In the genomic region with DNA sequence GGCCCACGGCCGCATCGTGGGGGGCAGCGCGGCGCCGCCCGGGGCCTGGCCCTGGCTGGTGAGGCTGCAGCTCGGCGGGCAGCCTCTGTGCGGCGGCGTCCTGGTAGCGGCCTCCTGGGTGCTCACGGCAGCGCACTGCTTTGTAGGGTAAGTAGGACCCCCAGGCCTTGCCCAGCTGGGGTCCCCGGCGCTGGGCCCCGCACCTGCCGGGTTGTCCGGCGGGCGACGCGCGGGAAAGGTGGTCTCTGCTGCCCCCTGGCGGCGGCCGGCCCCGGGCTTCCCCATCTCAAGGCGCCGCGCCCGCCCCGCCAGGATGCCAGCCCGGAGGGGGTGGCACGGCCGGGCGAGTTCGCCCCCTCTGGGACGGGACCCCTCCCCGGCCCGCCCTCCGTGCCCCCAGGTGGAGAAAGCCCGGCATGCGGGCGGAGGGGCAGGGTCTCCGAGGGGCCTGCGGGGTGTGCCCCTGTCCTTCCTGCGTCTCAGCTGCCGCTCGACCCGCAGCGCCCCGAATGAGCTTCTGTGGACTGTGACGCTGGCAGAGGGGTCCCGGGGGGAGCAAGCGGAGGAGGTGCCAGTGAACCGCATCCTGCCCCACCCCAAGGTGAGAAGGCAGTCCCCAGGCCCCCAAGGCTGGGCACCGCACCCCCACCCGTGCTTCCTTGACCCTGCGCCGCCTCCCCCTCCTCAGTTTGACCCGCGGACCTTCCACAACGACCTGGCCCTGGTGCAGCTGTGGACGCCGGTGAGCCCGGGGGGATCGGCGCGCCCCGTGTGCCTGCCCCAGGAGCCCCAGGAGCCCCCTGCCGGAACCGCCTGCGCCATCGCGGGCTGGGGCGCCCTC, we compare ENCODE assay signal across 8 cellular contexts. TPM values are rescaled to one million over a fixed set of nuclear protein-coding genes. Genes with fewer than 3 reads are reported as not detected.
A peak's percentile ranks its signal among the peaks of the same experiment; 100 is the strongest.
DNase-seq lines count a peak whose midpoint lies in the region; ATAC-seq and TF ChIP-seq lines count a peak whose summit lies in the region.

No MANE protein-coding gene starts in this region.

- no peak overlapping the region for H3K4me3 Mint-ChIP-seq in activated naive CD8-positive, alpha-beta T cell treated with anti-CD3 and anti-CD28 coated beads for 36 hours

- H3K36me3 ChIP-seq in hepatocyte (replicated peaks; ENCODE audit: insufficient read depth, low read depth), result no peaks in the 10 kb centered on the region

- H3K9me3 Mint-ChIP-seq in activated naive CD8-positive, alpha-beta T cell treated with anti-CD3 and anti-CD28 coated beads for 36 hours, result no peaks in the 10 kb centered on the region

- H4K20me1 ChIP-seq in hepatocyte (ENCODE audit: insufficient read depth, poor library complexity, severe bottlenecking), result no peaks in the 10 kb centered on the region

- H3K4me3 ChIP-seq in hepatocyte, result no peak overlapping the region

- H3K9me2 ChIP-seq in hepatocyte (replicated peaks; ENCODE audit: insufficient read depth), result no peaks in the 10 kb centered on the region

- no peak overlapping the region for H3K27ac Mint-ChIP-seq in activated naive CD8-positive, alpha-beta T cell treated with anti-CD3 and anti-CD28 coated beads for 36 hours

- H3K27me3 Mint-ChIP-seq in activated naive CD8-positive, alpha-beta T cell treated with anti-CD3 and anti-CD28 coated beads for 36 hours, result peaks cover 49% of the 10 kb centered on the region

- no peak overlapping the region for H2AFZ ChIP-seq in hepatocyte

- H3K4me2 ChIP-seq in hepatocyte, result peak overlapping the region; percentile 77

- H3K27me3 ChIP-seq in hepatocyte, result peaks cover 40% of the 10 kb centered on the region

- in situ Hi-C loops in SK-MEL-5 (cut with HindIII; ENCODE audit: low pct_unique_long_range_greater_than_20kb, low sequenced_read_pairs), result no loop called here

- peaks cover 10% of the 10 kb centered on the region for H3K4me1 ChIP-seq in hepatocyte (ENCODE audit: insufficient read depth)

- no peak overlapping the region for H3K27ac ChIP-seq in hepatocyte

- H3K36me3 Mint-ChIP-seq in activated naive CD8-positive, alpha-beta T cell treated with anti-CD3 and anti-CD28 coated beads for 36 hours, result no peaks in the 10 kb centered on the region

- no peaks in the 10 kb centered on the region for H3K9me3 ChIP-seq in hepatocyte (ENCODE audit: low read depth)

- no peak for ATAC-seq in HG03520 (IDR thresholded peaks at IDR 0.05; ENCODE audit: unreplicated experiment)

- 43% methylated on average over 40 of the region's 79 CpGs for WGBS in hepatocyte (ENCODE audit: low lambda C conversion rate, missing lambda C conversion rate)

- peaks cover 1% of the 10 kb centered on the region for H3K4me1 Mint-ChIP-seq in activated naive CD8-positive, alpha-beta T cell treated with anti-CD3 and anti-CD28 coated beads for 36 hours

- peak; percentile 78 for TF ChIP-seq CTCF in hepatocyte (IDR thresholded peaks at IDR 0.05; ENCODE audit: poor library complexity)

- H3K79me2 ChIP-seq in hepatocyte, result no peaks in the 10 kb centered on the region

- DNase-seq in NCI-H748 (lab: John Stamatoyannopoulos, UW; ENCODE audit: unreplicated experiment) (peak; percentile 41), NCI-H748 treated with DMSO at 0.1 percent for 48 hours (lab: John Stamatoyannopoulos, UW) (no peak), SK-MEL-5 (ENCODE audit: low read depth, low spot score) (peak; percentile 32), hepatocyte (ENCODE audit: low spot score) (peak; percentile 71), NCI-H2171 treated with DMSO at 0.1 percent for 48 hours (lab: John Stamatoyannopoulos, UW) (no peak)
- DNase-seq in activated naive CD8-positive, alpha-beta T cell treated with anti-CD3 and anti-CD28 coated beads for 36 hours, result peak; percentile 71
- peak; percentile 78 for DNase-seq in stimulated activated CD4-positive, alpha-beta T cell treated with anti-CD3 and anti-CD28 coated beads, Interleukin-15, amount 100 ng/mL, for 24 hours

RNA-seq across cellular contexts. Expression of a gene that starts 2.0 kb away (rescaled TPM):
- total RNA-seq in SK-MEL-5 (2014; rRNA removed; shearing (Covaris generic)), result not detected in 2 replicates
- not detected in 2 replicates for polyA plus RNA-seq in SK-MEL-5 (2015; cell fraction: cytosol; rRNA removed)
- not detected in 2 replicates for polyA plus RNA-seq in SK-MEL-5 (2015; cell fraction: nucleus; rRNA removed)
- not detected for total RNA-seq in activated naive CD8-positive, alpha-beta T cell treated with anti-CD3 and anti-CD28 coated beads for 36 hours
- not detected in 2 replicates for total RNA-seq in hepatocyte
- not detected in 2 replicates for polyA plus RNA-seq in hepatocyte

RNA-seq across cellular contexts. Expression of a gene that starts 3.7 kb away (rescaled TPM):
- 0.13 TPM in 1 of 2 replicates, not detected in the other for total RNA-seq in SK-MEL-5 (2014; rRNA removed; shearing (Covaris generic))
- not detected in 2 replicates for polyA plus RNA-seq in SK-MEL-5 (2015; cell fraction: cytosol; rRNA removed)
- not detected in 2 replicates for polyA plus RNA-seq in SK-MEL-5 (2015; cell fraction: nucleus; rRNA removed)
- total RNA-seq in activated naive CD8-positive, alpha-beta T cell treated with anti-CD3 and anti-CD28 coated beads for 36 hours, result not detected
- total RNA-seq in hepatocyte, result not detected in 2 replicates
- polyA plus RNA-seq in hepatocyte, result not detected in 2 replicates

RNA-seq across cellular contexts. Expression of a gene that starts 17.3 kb away (rescaled TPM):
- total RNA-seq in SK-MEL-5 (2014; rRNA removed; shearing (Covaris generic)), result not detected in 2 replicates
- polyA plus RNA-seq in SK-MEL-5 (2015; cell fraction: cytosol; rRNA removed), result not detected in 2 replicates
- not detected in 2 replicates for polyA plus RNA-seq in SK-MEL-5 (2015; cell fraction: nucleus; rRNA removed)
- total RNA-seq in activated naive CD8-positive, alpha-beta T cell treated with anti-CD3 and anti-CD28 coated beads for 36 hours, result not detected
- total RNA-seq in hepatocyte, result not detected in 2 replicates
- not detected in 2 replicates for polyA plus RNA-seq in hepatocyte

RNA-seq across cellular contexts. Expression of a gene that starts 28.1 kb away (rescaled TPM):
- total RNA-seq in SK-MEL-5 (2014; rRNA removed; shearing (Covaris generic)), result 4.1 and 4.7 TPM in 2 replicates
- 3.5 and 4.3 TPM in 2 replicates for polyA plus RNA-seq in SK-MEL-5 (2015; cell fraction: cytosol; rRNA removed)
- 28.2 and 50.4 TPM in 2 replicates for polyA plus RNA-seq in SK-MEL-5 (2015; cell fraction: nucleus; rRNA removed)
- 1 to 10 TPM; 6.9 to 7.0 TPM for total RNA-seq in activated naive CD8-positive, alpha-beta T cell treated with anti-CD3 and anti-CD28 coated beads for 36 hours
- 8.7 and 9.1 TPM in 2 replicates for total RNA-seq in hepatocyte
- polyA plus RNA-seq in hepatocyte, result 6.2 TPM in 2 replicates

RNA-seq across cellular contexts. Expression of a gene that starts 28.3 kb away (rescaled TPM):
- 52.7 and 71.2 TPM in 2 replicates for total RNA-seq in SK-MEL-5 (2014; rRNA removed; shearing (Covaris generic))
- polyA plus RNA-seq in SK-MEL-5 (2015; cell fraction: cytosol; rRNA removed), result 43.8 and 47.7 TPM in 2 replicates
- 66.3 and 70.6 TPM in 2 replicates for polyA plus RNA-seq in SK-MEL-5 (2015; cell fraction: nucleus; rRNA removed)
- total RNA-seq in activated naive CD8-positive, alpha-beta T cell treated with anti-CD3 and anti-CD28 coated beads for 36 hours, result 10 to 100 TPM; 70.1 to 71.8 TPM
- 76.9 and 97.3 TPM in 2 replicates for total RNA-seq in hepatocyte
- 122 and 124 TPM in 2 replicates for polyA plus RNA-seq in hepatocyte

Comparison
In these comparisons a context has a peak if more than half of its experiments do, and no peak if none do; other contexts are left out.
1. DNase-seq: peak in NCI-H748 (single experiment), SK-MEL-5 (single experiment), activated naive CD8-positive, alpha-beta T cell treated with anti-CD3 and anti-CD28 coated beads for 36 hours (single experiment), hepatocyte (single experiment) and stimulated activated CD4-positive, alpha-beta T cell treated with anti-CD3 and anti-CD28 coated beads, Interleukin-15, amount 100 ng/mL, for 24 hours (single experiment); none in NCI-H748 treated with DMSO at 0.1 percent for 48 hours (single experiment) and NCI-H2171 treated with DMSO at 0.1 percent for 48 hours (single experiment).